ENCODE assay signal across 1 cellular context in genomic region chr2:10977003-10977402, GRCh38.
TF ChIP-seq lines count a peak whose summit lies in the region.

No MANE protein-coding gene starts in this region.

TF ChIP-seq in WTC11, 78 proteins besides CTCF, POLR2A, EP300 and RAD21 (continued from another document):
- TF ChIP-seq ARID4B (CRISPR knock-in tag; IDR thresholded peaks at IDR 0.05; ENCODE audit: borderline replicate concordance) (no peak), ATF3 (CRISPR knock-in tag; conservative IDR thresholded peaks at IDR 0.05) (no peak), OVOL2 (CRISPR knock-in tag; IDR thresholded peaks at IDR 0.05; ENCODE audit: borderline replicate concordance) (no peak), HMGXB4 (CRISPR knock-in tag; IDR thresholded peaks at IDR 0.05) (no peak), ZNF281 (CRISPR knock-in tag; IDR thresholded peaks at IDR 0.05) (no peak), AR (CRISPR knock-in tag; IDR thresholded peaks at IDR 0.05) (no peak), PREB (CRISPR knock-in tag; IDR thresholded peaks at IDR 0.05; ENCODE audit: borderline replicate concordance) (no peak), NR1H2 (CRISPR knock-in tag; IDR thresholded peaks at IDR 0.05) (no peak), IRF2 (CRISPR knock-in tag; IDR thresholded peaks at IDR 0.05; ENCODE audit: borderline replicate concordance, low read depth) (no peak), ZNF121 (CRISPR knock-in tag; IDR thresholded peaks at IDR 0.05) (no peak), TEAD1 (CRISPR knock-in tag; IDR thresholded peaks at IDR 0.05) (no peak), ZNF671 (CRISPR knock-in tag; IDR thresholded peaks at IDR 0.05) (no peak), RORB (CRISPR knock-in tag; IDR thresholded peaks at IDR 0.05) (no peak), E2F4 (CRISPR knock-in tag; IDR thresholded peaks at IDR 0.05; ENCODE audit: borderline replicate concordance, low read depth) (no peak), PRDM15 (CRISPR knock-in tag; IDR thresholded peaks at IDR 0.05) (no peak), IRF1 (CRISPR knock-in tag; IDR thresholded peaks at IDR 0.05) (no peak), RELA (CRISPR knock-in tag; IDR thresholded peaks at IDR 0.05; ENCODE audit: borderline replicate concordance) (no peak), ZNF512 (CRISPR knock-in tag; IDR thresholded peaks at IDR 0.05; ENCODE audit: borderline replicate concordance) (no peak)
